31 cellular contexts compared by ENCODE assay signal in genomic region chr19:11342429-11342828, GRCh38.
"Had no signal": no experiment of that assay in that cellular context is flagged by ENCODE, and none has a peak within 500 bp of the region (broad histone marks: within the 10 kb centered on the region; RNA-seq: fewer than 3 reads in every experiment).

No MANE protein-coding gene starts in this region.

- DNase-seq: activated CD4-positive, alpha-beta memory T cell treated with anti-CD3 and anti-CD28 coated beads, Interleukin-2, amount 10 ng/mL, durations not matched to agents 7 days and 5 days; activated CD4-positive, alpha-beta T cell treated with anti-CD3 and anti-CD28 coated beads for 36 hours; activated CD4-positive, alpha-beta T cell treated with anti-CD3 and anti-CD28 coated beads, Interleukin-2, amount 10 ng/mL, durations not matched to agents 7 days and 5 days; activated CD4-positive, alpha-beta T cell treated with anti-CD3 and anti-CD28 coated beads, Interleukin-2, amount 50 U/mL, for 4 hours; activated CD4-positive, CD25-positive, alpha-beta regulatory T cell; activated CD4-positive, CD25-positive, alpha-beta regulatory T cell treated with anti-CD3 and anti-CD28 coated beads, Interleukin-2, amount 50 U/mL, for 72 hours; activated CD8-positive, alpha-beta memory T cell treated with anti-CD3 and anti-CD28 coated beads, Interleukin-2, amount 50 U/mL, for 48 hours; activated gamma-delta T cell; activated naive CD4-positive, alpha-beta T cell; activated naive CD4-positive, alpha-beta T cell treated with anti-CD3 and anti-CD28 coated beads, Interleukin-2, amount 10 ng/mL, durations not matched to agents 7 days and 5 days; activated naive CD8-positive, alpha-beta T cell treated with anti-CD3 and anti-CD28 coated beads, Interleukin-2, amount 10 ng/mL, durations not matched to agents 7 days and 5 days; activated T-cell treated with anti-CD3 and anti-CD28 coated beads for 4 hours; activated T-cell treated with anti-CD3 and anti-CD28 coated beads, Interleukin-2, amount 50 U/mL, for 24 hours; activated T-cell treated with anti-CD3 and anti-CD28 coated beads, Interleukin-2, amount 50 U/mL, for 72 hours; caudate nucleus; cortex of kidney; dermis blood vessel endothelial cell; effector CD4-positive, alpha-beta T cell; esophagus squamous epithelium; foreskin melanocyte; head of caudate nucleus; T-helper 1 cell; T-helper 17 cell; T1000 had no signal

- H3K27ac ChIP-seq: epithelial cell of prostate had no signal

- H3K27me3 ChIP-seq: ascending aorta, esophagus squamous epithelium had no signal

- H3K9me3 ChIP-seq: ascending aorta, esophagus squamous epithelium had no signal

- H3K27ac Mint-ChIP-seq: activated CD4-positive, alpha-beta memory T cell treated with anti-CD3 and anti-CD28 coated beads, Interleukin-2, amount 10 ng/mL, durations not matched to agents 7 days and 5 days; activated CD4-positive, alpha-beta T cell treated with anti-CD3 and anti-CD28 coated beads for 36 hours; activated CD4-positive, alpha-beta T cell treated with anti-CD3 and anti-CD28 coated beads, Interleukin-2, amount 10 ng/mL, durations not matched to agents 7 days and 5 days; activated naive CD4-positive, alpha-beta T cell treated with anti-CD3 and anti-CD28 coated beads, Interleukin-2, amount 10 ng/mL, durations not matched to agents 7 days and 5 days; activated naive CD4-positive, alpha-beta T cell treated with anti-CD3 and anti-CD28 coated beads, Interleukin-2, amount 50 U/mL, for 72 hours; activated naive CD8-positive, alpha-beta T cell treated with anti-CD3 and anti-CD28 coated beads, Interleukin-2, amount 10 ng/mL, durations not matched to agents 7 days and 5 days; activated T-cell treated with anti-CD3 and anti-CD28 coated beads, Interleukin-2, amount 50 U/mL, for 24 hours; activated T-cell treated with anti-CD3 and anti-CD28 coated beads, Interleukin-2, amount 50 U/mL, for 72 hours; T-helper 17 cell; T-helper 2 cell treated with Interferon-gamma antibody and Interleukin-4, amounts not matched to agents 5 μg/mL and 100 μg/mL, for 36 hours had no signal

- FAIRE-seq: colon, endometrium, endothelial cell of umbilical vein had no signal

- H3K9me3 Mint-ChIP-seq: activated CD4-positive, alpha-beta memory T cell treated with anti-CD3 and anti-CD28 coated beads, Interleukin-2, amount 10 ng/mL, durations not matched to agents 7 days and 5 days; activated CD4-positive, alpha-beta T cell treated with anti-CD3 and anti-CD28 coated beads, Interleukin-2, amount 10 ng/mL, durations not matched to agents 7 days and 5 days; activated naive CD4-positive, alpha-beta T cell treated with anti-CD3 and anti-CD28 coated beads, Interleukin-2, amount 10 ng/mL, durations not matched to agents 7 days and 5 days; activated naive CD4-positive, alpha-beta T cell treated with anti-CD3 and anti-CD28 coated beads, Interleukin-2, amount 50 U/mL, for 72 hours; activated naive CD8-positive, alpha-beta T cell treated with anti-CD3 and anti-CD28 coated beads, Interleukin-2, amount 10 ng/mL, durations not matched to agents 7 days and 5 days; activated T-cell treated with anti-CD3 and anti-CD28 coated beads, Interleukin-2, amount 50 U/mL, for 24 hours; activated T-cell treated with anti-CD3 and anti-CD28 coated beads, Interleukin-2, amount 50 U/mL, for 72 hours; T-helper 2 cell treated with Interferon-gamma antibody and Interleukin-4, amounts not matched to agents 5 μg/mL and 100 μg/mL, for 36 hours had no signal

- H3K27me3 Mint-ChIP-seq: activated CD4-positive, alpha-beta memory T cell treated with anti-CD3 and anti-CD28 coated beads, Interleukin-2, amount 10 ng/mL, durations not matched to agents 7 days and 5 days; activated CD4-positive, alpha-beta T cell treated with anti-CD3 and anti-CD28 coated beads for 36 hours; activated CD4-positive, alpha-beta T cell treated with anti-CD3 and anti-CD28 coated beads, Interleukin-2, amount 10 ng/mL, durations not matched to agents 7 days and 5 days; activated naive CD8-positive, alpha-beta T cell treated with anti-CD3 and anti-CD28 coated beads, Interleukin-2, amount 10 ng/mL, durations not matched to agents 7 days and 5 days; activated T-cell treated with anti-CD3 and anti-CD28 coated beads, Interleukin-2, amount 50 U/mL, for 24 hours; T-helper 17 cell had no signal

- H3K4me3 ChIP-seq: ascending aorta, esophagus squamous epithelium had no signal

- ATAC-seq: activated CD4-positive, alpha-beta T cell treated with anti-CD3 and anti-CD28 coated beads for 36 hours; activated naive CD4-positive, alpha-beta T cell treated with anti-CD3 and anti-CD28 coated beads, Interleukin-2, amount 50 U/mL, for 72 hours; activated T-cell treated with anti-CD3 and anti-CD28 coated beads, Interleukin-2, amount 50 U/mL, for 72 hours; T-helper 17 cell had no signal

- H3K4me3 Mint-ChIP-seq: activated CD4-positive, alpha-beta memory T cell treated with anti-CD3 and anti-CD28 coated beads, Interleukin-2, amount 10 ng/mL, durations not matched to agents 7 days and 5 days; activated CD4-positive, alpha-beta T cell treated with anti-CD3 and anti-CD28 coated beads for 36 hours; activated CD4-positive, alpha-beta T cell treated with anti-CD3 and anti-CD28 coated beads, Interleukin-2, amount 10 ng/mL, durations not matched to agents 7 days and 5 days; activated naive CD4-positive, alpha-beta T cell treated with anti-CD3 and anti-CD28 coated beads, Interleukin-2, amount 10 ng/mL, durations not matched to agents 7 days and 5 days; activated naive CD8-positive, alpha-beta T cell treated with anti-CD3 and anti-CD28 coated beads, Interleukin-2, amount 10 ng/mL, durations not matched to agents 7 days and 5 days; activated T-cell treated with anti-CD3 and anti-CD28 coated beads, Interleukin-2, amount 50 U/mL, for 24 hours; activated T-cell treated with anti-CD3 and anti-CD28 coated beads, Interleukin-2, amount 50 U/mL, for 72 hours; T-helper 17 cell; T-helper 2 cell treated with Interferon-gamma antibody and Interleukin-4, amounts not matched to agents 5 μg/mL and 100 μg/mL, for 36 hours had no signal
